Comparison of ENCODE assay signal across 1 cellular context in the genomic region with DNA sequence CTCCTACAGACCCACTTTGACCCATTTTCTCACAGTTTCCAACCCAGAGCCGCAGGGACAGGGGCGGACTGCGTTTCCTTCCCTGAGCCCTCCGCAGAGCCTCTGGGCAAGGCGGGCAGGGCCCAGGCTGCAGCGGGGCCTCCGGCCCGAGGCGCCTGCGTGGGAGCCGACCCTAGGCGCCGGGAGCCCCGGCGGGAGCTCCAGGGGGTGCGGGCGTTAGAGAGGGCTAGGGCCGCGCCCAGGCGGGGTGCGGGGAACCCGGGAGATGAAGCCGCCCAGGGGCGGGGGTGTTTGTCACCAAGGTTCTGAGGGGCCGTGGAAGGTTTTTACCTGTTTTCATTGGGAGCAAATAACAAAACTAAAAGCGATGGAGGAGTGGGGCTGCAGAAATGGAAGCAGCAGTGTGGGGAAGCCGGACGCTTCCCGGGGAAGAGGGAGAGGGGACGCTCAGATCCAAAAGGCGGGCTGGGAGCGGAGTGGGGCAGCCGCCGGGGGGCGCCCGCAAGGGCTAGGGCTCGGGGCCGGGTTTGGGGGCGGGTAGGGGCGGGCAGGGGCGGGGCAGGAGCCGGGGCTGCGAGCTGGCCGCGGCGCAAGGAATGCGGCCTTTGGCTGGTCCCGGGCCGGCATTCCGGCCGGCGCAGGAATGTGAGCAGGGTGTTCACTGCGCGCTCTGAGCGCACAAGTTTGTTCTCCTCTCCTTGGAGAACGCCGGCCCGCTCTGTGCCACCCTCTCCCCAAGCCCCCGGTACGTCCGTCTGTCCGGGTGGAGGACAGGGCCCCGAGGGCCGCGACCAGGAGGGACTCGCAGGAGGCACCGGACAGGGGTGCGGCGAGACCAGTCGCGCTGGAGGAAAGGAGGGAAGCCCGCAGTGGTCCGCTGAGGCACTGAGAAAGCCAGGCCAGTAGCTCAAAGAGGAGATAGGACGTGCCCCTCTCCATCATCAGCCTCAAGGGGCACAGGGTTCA.
TF ChIP-seq lines count a peak whose summit lies in the region.

No MANE protein-coding gene starts in this region.

TF ChIP-seq in GM23338, 12 proteins besides CTCF, POLR2A, EP300 and RAD21 (continued from another document):
- TF ChIP-seq, protein P1, sequence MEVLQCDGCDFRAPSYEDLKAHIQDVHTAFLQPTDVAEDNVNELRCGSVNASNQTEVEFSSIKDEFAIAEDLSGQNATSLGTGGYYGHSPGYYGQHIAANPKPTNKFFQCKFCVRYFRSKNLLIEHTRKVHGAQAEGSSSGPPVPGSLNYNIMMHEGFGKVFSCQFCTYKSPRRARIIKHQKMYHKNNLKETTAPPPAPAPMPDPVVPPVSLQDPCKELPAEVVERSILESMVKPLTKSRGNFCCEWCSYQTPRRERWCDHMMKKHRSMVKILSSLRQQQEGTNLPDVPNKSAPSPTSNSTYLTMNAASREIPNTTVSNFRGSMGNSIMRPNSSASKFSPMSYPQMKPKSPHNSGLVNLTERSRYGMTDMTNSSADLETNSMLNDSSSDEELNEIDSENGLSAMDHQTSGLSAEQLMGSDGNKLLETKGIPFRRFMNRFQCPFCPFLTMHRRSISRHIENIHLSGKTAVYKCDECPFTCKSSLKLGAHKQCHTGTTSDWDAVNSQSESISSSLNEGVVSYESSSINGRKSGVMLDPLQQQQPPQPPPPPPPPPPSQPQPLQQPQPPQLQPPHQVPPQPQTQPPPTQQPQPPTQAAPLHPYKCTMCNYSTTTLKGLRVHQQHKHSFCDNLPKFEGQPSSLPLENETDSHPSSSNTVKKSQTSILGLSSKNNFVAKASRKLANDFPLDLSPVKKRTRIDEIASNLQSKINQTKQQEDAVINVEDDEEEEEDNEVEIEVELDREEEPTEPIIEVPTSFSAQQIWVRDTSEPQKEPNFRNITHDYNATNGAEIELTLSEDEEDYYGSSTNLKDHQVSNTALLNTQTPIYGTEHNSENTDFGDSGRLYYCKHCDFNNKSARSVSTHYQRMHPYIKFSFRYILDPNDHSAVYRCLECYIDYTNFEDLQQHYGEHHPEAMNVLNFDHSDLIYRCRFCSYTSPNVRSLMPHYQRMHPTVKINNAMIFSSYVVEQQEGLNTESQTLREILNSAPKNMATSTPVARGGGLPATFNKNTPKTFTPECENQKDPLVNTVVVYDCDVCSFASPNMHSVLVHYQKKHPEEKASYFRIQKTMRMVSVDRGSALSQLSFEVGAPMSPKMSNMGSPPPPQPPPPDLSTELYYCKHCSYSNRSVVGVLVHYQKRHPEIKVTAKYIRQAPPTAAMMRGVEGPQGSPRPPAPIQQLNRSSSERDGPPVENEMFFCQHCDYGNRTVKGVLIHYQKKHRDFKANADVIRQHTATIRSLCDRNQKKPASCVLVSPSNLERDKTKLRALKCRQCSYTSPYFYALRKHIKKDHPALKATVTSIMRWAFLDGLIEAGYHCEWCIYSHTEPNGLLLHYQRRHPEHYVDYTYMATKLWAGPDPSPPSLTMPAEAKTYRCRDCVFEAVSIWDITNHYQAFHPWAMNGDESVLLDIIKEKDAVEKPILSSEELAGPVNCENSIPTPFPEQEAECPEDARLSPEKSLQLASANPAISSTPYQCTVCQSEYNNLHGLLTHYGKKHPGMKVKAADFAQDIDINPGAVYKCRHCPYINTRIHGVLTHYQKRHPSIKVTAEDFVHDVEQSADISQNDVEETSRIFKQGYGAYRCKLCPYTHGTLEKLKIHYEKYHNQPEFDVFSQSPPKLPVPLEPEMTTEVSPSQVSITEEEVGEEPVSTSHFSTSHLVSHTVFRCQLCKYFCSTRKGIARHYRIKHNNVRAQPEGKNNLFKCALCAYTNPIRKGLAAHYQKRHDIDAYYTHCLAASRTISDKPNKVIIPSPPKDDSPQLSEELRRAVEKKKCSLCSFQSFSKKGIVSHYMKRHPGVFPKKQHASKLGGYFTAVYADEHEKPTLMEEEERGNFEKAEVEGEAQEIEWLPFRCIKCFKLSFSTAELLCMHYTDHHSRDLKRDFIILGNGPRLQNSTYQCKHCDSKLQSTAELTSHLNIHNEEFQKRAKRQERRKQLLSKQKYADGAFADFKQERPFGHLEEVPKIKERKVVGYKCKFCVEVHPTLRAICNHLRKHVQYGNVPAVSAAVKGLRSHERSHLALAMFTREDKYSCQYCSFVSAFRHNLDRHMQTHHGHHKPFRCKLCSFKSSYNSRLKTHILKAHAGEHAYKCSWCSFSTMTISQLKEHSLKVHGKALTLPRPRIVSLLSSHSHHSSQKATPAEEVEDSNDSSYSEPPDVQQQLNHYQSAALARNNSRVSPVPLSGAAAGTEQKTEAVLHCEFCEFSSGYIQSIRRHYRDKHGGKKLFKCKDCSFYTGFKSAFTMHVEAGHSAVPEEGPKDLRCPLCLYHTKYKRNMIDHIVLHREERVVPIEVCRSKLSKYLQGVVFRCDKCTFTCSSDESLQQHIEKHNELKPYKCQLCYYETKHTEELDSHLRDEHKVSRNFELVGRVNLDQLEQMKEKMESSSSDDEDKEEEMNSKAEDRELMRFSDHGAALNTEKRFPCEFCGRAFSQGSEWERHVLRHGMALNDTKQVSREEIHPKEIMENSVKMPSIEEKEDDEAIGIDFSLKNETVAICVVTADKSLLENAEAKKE (CRISPR knock-in tag; IDR thresholded peaks at IDR 0.05) = no peak
TF ChIP-seq in GM23338: peak in this region for 2.
